8 cellular contexts compared by ENCODE assay signal in genomic region chr5:76404694-76405306, GRCh38. TPM values are rescaled to one million over a fixed set of nuclear protein-coding genes. Genes with fewer than 3 reads are reported as not detected.
DNase-seq lines count a peak whose midpoint lies in the region; ATAC-seq and TF ChIP-seq lines count a peak whose summit lies in the region.

No MANE protein-coding gene starts in this region.

- H3K4me2 ChIP-seq in neural progenitor cell, result peak overlapping the region; percentile 90

- peak overlapping the region; percentile 98 for H3K4me3 Mint-ChIP-seq in activated CD4-positive, alpha-beta memory T cell treated with anti-CD3 and anti-CD28 coated beads for 36 hours
- H3K4me3 Mint-ChIP-seq in neural progenitor cell, result peak overlapping the region; percentile 85

- H3K9ac ChIP-seq in neural progenitor cell, result no peak overlapping the region

- POLR2A ChIA-PET in activated CD4-positive, alpha-beta memory T cell treated with anti-CD3 and anti-CD28 coated beads for 36 hours (lab: Charles Lee), result interaction anchor here (1.0 to 5.4 kb wide), 10 partner anchors 9 to 177 kb away, joined by 3 to 68 read pairs (median 6); no protein-coding TSS in a partner anchor

- H3K4me1 ChIP-seq in neural progenitor cell, result peaks cover 10% of the 10 kb centered on the region

- intact Hi-C loops in activated CD4-positive, alpha-beta memory T cell treated with anti-CD3 and anti-CD28 coated beads for 36 hours (cut with micrococcal nuclease), result loop anchor here (1.0 to 5.0 kb wide), 13 partner anchors 69 to 1827 kb away; partner anchors contain the start of genes GCNT4 and POC5

- H3K9me3 Mint-ChIP-seq in activated CD4-positive, alpha-beta memory T cell treated with anti-CD3 and anti-CD28 coated beads for 36 hours, result no peaks in the 10 kb centered on the region
- H3K9me3 Mint-ChIP-seq in neural progenitor cell, result no peaks in the 10 kb centered on the region

- H3K9me3 ChIP-seq in neural progenitor cell (ENCODE audit: low read depth), result no peaks in the 10 kb centered on the region

- H2AFZ ChIP-seq in neural progenitor cell (replicated peaks), result no peak overlapping the region

- peaks cover 24% of the 10 kb centered on the region for H3K27me3 ChIP-seq in neural progenitor cell

- peak; percentile 17 for ATAC-seq in HG02798 (IDR thresholded peaks at IDR 0.05; ENCODE audit: poor library complexity, unreplicated experiment)

- peak overlapping the region; percentile 98 for H3K27ac Mint-ChIP-seq in activated CD4-positive, alpha-beta memory T cell treated with anti-CD3 and anti-CD28 coated beads for 36 hours
- H3K27ac Mint-ChIP-seq in neural progenitor cell, result no peak overlapping the region

- peaks cover 11% of the 10 kb centered on the region for H3F3A ChIP-seq in neural progenitor cell (ENCODE audit: low read depth)

- CTCF ChIA-PET in activated CD4-positive, alpha-beta memory T cell treated with anti-CD3 and anti-CD28 coated beads for 36 hours (lab: Charles Lee), result interaction anchor here (0.7 to 7.5 kb wide), 11 partner anchors 15 to 334 kb away, joined by 3 to 164 read pairs (median 4); no protein-coding TSS in a partner anchor

- H3K4me1 Mint-ChIP-seq in activated CD4-positive, alpha-beta memory T cell treated with anti-CD3 and anti-CD28 coated beads for 36 hours (ENCODE audit: low read depth), result peaks cover 59% of the 10 kb centered on the region
- peaks cover 28% of the 10 kb centered on the region for H3K4me1 Mint-ChIP-seq in neural progenitor cell

- DNase-seq in GM12865 (ENCODE audit: low read depth), result no peak
- DNase-seq in activated CD4-positive, alpha-beta memory T cell treated with anti-CD3 and anti-CD28 coated beads for 36 hours, result no peak
- DNase-seq in neural progenitor cell (ENCODE audit: low spot score), result no peak
- no peak for DNase-seq in A172 (ENCODE audit: low spot score)
- DNase-seq in activated effector memory CD4-positive, alpha-beta T cell treated with anti-CD3 and anti-CD28 coated beads, Interleukin-2, amount 50 U/mL, for 16 hours, result no peak
- no peak for DNase-seq in Ammon's horn (ENCODE audit: low spot score)
- DNase-seq in NCI-H510A treated with DMSO at 0.1 percent for 48 hours (lab: John Stamatoyannopoulos, UW), result no peak

- no peaks in the 10 kb centered on the region for H3K36me3 ChIP-seq in neural progenitor cell

- H4K20me1 ChIP-seq in neural progenitor cell (ENCODE audit: low read depth), result peaks cover 8% of the 10 kb centered on the region

- peak overlapping the region; percentile 64 for H3K4me3 ChIP-seq in GM12865 (ENCODE audit: low read depth, low read length)
- no peak overlapping the region for H3K4me3 ChIP-seq in neural progenitor cell

- peaks cover 3% of the 10 kb centered on the region for H3K79me2 ChIP-seq in neural progenitor cell (ENCODE audit: low read depth)

- no peaks in the 10 kb centered on the region for H3K27me3 Mint-ChIP-seq in activated CD4-positive, alpha-beta memory T cell treated with anti-CD3 and anti-CD28 coated beads for 36 hours
- peaks cover 9% of the 10 kb centered on the region for H3K27me3 Mint-ChIP-seq in neural progenitor cell (ENCODE audit: insufficient read depth, low read depth)

- H3K27ac ChIP-seq in neural progenitor cell, result no peak overlapping the region

- peaks cover 13% of the 10 kb centered on the region for H3K36me3 Mint-ChIP-seq in activated CD4-positive, alpha-beta memory T cell treated with anti-CD3 and anti-CD28 coated beads for 36 hours
- no peaks in the 10 kb centered on the region for H3K36me3 Mint-ChIP-seq in neural progenitor cell

- TF ChIP-seq CTCF in GM12865 (IDR thresholded peaks at IDR 0.05; ENCODE audit: insufficient read depth, low read depth, low read length, missing control alignments) (no peak), neural progenitor cell (IDR thresholded peaks at IDR 0.05) (no peak)

RNA-seq across cellular contexts. Expression of gene IQGAP2, which starts 1.7 kb away (rescaled TPM):
- 10 to 100 TPM; 92.7 to 93.0 TPM for total RNA-seq in activated CD4-positive, alpha-beta memory T cell treated with anti-CD3 and anti-CD28 coated beads for 36 hours
- total RNA-seq in neural progenitor cell (ENCODE audit: low replicate concordance), result 20.9 and 37.7 TPM in 2 replicates
- 1.8 and 8.3 TPM in 2 replicates for total RNA-seq in A172 (2014; rRNA removed; shearing (Covaris generic))
